25 cellular contexts compared by ENCODE assay signal in genomic region chr1:212591922-212592321, GRCh38. TPM values are rescaled to one million over a fixed set of nuclear protein-coding genes. Genes with fewer than 3 reads are reported as not detected.
DNase-seq lines count a peak whose midpoint lies in the region; ATAC-seq and TF ChIP-seq lines count a peak whose summit lies in the region.
"Had no signal": no experiment of that assay in that cellular context is flagged by ENCODE, and none has a peak within 500 bp of the region (broad histone marks: within the 10 kb centered on the region; RNA-seq: fewer than 3 reads in every experiment).

No MANE protein-coding gene starts in this region.

- peak; percentile 24 for DNase-seq in esophagus muscularis mucosa (ENCODE audit: extremely low spot score)
- no peak for DNase-seq in WERI-Rb-1
- no peak for DNase-seq in DMS153 (lab: John Stamatoyannopoulos, UW)
- DNase-seq in activated CD4-positive, alpha-beta memory T cell treated with anti-CD3 and anti-CD28 coated beads, Interleukin-2, amount 10 ng/mL, durations not matched to agents 7 days and 5 days = no peak
- DNase-seq: BE2C, EL, GF-D8, GM23248, H9, HFFc6, MV-4-11, NCI-H1105 treated with DMSO at 0.1 percent for 48 hours, NCI-H1694, NCI-H2081 treated with DMSO at 0.1 percent for 48 hours, NCI-H69, SHP77 treated with DMSO at 0.1 percent for 48 hours, SW 1271, T-helper 17 cell had no signal

- H3K4me1 Mint-ChIP-seq in activated CD4-positive, alpha-beta memory T cell treated with anti-CD3 and anti-CD28 coated beads, Interleukin-2, amount 10 ng/mL, durations not matched to agents 7 days and 5 days = peaks cover 16% of the 10 kb centered on the region

- H3K9me3 ChIP-seq in esophagus muscularis mucosa (no peaks in the 10 kb centered on the region), WERI-Rb-1 (ENCODE audit: severe bottlenecking) (no peaks in the 10 kb centered on the region)
- H3K9me3 ChIP-seq: BE2C had no signal

- 88% methylated on average over 3 of the region's 3 CpGs for WGBS in esophagus muscularis mucosa

- no peak overlapping the region for H3K27ac Mint-ChIP-seq in activated CD4-positive, alpha-beta memory T cell treated with anti-CD3 and anti-CD28 coated beads, Interleukin-2, amount 10 ng/mL, durations not matched to agents 7 days and 5 days
- H3K27ac Mint-ChIP-seq: H9, HFFc6, T-helper 17 cell had no signal

- no peak overlapping the region for H3K4me3 Mint-ChIP-seq in activated CD4-positive, alpha-beta memory T cell treated with anti-CD3 and anti-CD28 coated beads, Interleukin-2, amount 10 ng/mL, durations not matched to agents 7 days and 5 days
- H3K4me3 Mint-ChIP-seq: H9, HFFc6, T-helper 17 cell had no signal

- H3K36me3 ChIP-seq in esophagus muscularis mucosa (no peaks in the 10 kb centered on the region), WERI-Rb-1 (no peaks in the 10 kb centered on the region)
- H3K36me3 ChIP-seq: BE2C had no signal

- CTCF ChIA-PET in activated CD4-positive, alpha-beta memory T cell treated with anti-CD3 and anti-CD28 coated beads, Interleukin-2, amount 10 ng/mL, durations not matched to agents 7 days and 5 days (lab: Charles Lee) = no interaction called here

- H3K27me3 ChIP-seq in esophagus muscularis mucosa = peaks cover 0 to 12% (median 2%) of the 10 kb centered on the region in 4 donors
- H3K27me3 ChIP-seq in WERI-Rb-1 (ENCODE audit: insufficient read depth, low read depth, severe bottlenecking) = no peaks in the 10 kb centered on the region
- H3K27me3 ChIP-seq: BE2C had no signal

- no peaks in the 10 kb centered on the region for H3K36me3 Mint-ChIP-seq in activated CD4-positive, alpha-beta memory T cell treated with anti-CD3 and anti-CD28 coated beads, Interleukin-2, amount 10 ng/mL, durations not matched to agents 7 days and 5 days (ENCODE audit: low read depth)

- no peak for TF ChIP-seq POLR2A in esophagus muscularis mucosa (IDR thresholded peaks at IDR 0.05; ENCODE audit: low read depth)

- peaks cover 0 to 11% (median 9%) of the 10 kb centered on the region in 4 donors for H3K4me1 ChIP-seq in esophagus muscularis mucosa
- H3K4me1 ChIP-seq: BE2C had no signal

- H3K9me3 Mint-ChIP-seq in activated CD4-positive, alpha-beta memory T cell treated with anti-CD3 and anti-CD28 coated beads, Interleukin-2, amount 10 ng/mL, durations not matched to agents 7 days and 5 days = no peaks in the 10 kb centered on the region
- H3K9me3 Mint-ChIP-seq: H9, HFFc6 had no signal

- H3K4me3 ChIP-seq in esophagus muscularis mucosa (no peak overlapping the region), WERI-Rb-1 (ENCODE audit: low read depth, low read length) (no peak overlapping the region)
- H3K4me3 ChIP-seq: GM23248, SK-N-MC had no signal

- H3K27me3 Mint-ChIP-seq in activated CD4-positive, alpha-beta memory T cell treated with anti-CD3 and anti-CD28 coated beads, Interleukin-2, amount 10 ng/mL, durations not matched to agents 7 days and 5 days = peaks cover 25% of the 10 kb centered on the region

- H3K27ac ChIP-seq in esophagus muscularis mucosa (replicated peaks in 1 of 4) (no peak overlapping the region), WERI-Rb-1 (no peak overlapping the region)
- H3K27ac ChIP-seq: GM23248, HL-60, KMS-11, RWPE1, SK-N-MC had no signal

- POLR2A ChIA-PET in activated CD4-positive, alpha-beta memory T cell treated with anti-CD3 and anti-CD28 coated beads, Interleukin-2, amount 10 ng/mL, durations not matched to agents 7 days and 5 days (lab: Charles Lee) = no interaction called here

- peak; percentile 29 for ATAC-seq in GM18867 (IDR thresholded peaks at IDR 0.05; ENCODE audit: unreplicated experiment)
- peak; percentile 48 for ATAC-seq in GM19397 (IDR thresholded peaks at IDR 0.05; ENCODE audit: unreplicated experiment)
- peak; percentile 28 for ATAC-seq in HG03175 (IDR thresholded peaks at IDR 0.05; ENCODE audit: unreplicated experiment)
- ATAC-seq: T-helper 17 cell had no signal

- intact Hi-C loops in esophagus muscularis mucosa (cut with DNase I) = no loop called here

- TF ChIP-seq EP300 in esophagus muscularis mucosa (IDR thresholded peaks at IDR 0.05) = no peak

- TF ChIP-seq CTCF in esophagus muscularis mucosa (IDR thresholded peaks at IDR 0.05) (no peak), WERI-Rb-1 (IDR thresholded peaks at IDR 0.05; ENCODE audit: low read depth, low read length) (no peak)

RNA-seq across cellular contexts. Expression of gene ATF3, which starts 16.6 kb away (rescaled TPM):
- total RNA-seq in esophagus muscularis mucosa = 10 to 100 TPM in 1 of 4 donors, 1 to 10 TPM in 3; 2.9 to 29.7 (median 3.7) TPM
- 10 to 100 TPM; 21.6 to 21.8 TPM for total RNA-seq in activated CD4-positive, alpha-beta memory T cell treated with anti-CD3 and anti-CD28 coated beads, Interleukin-2, amount 10 ng/mL, durations not matched to agents 7 days and 5 days
